Comparison of ENCODE assay signal across 17 cellular contexts in the genomic region with DNA sequence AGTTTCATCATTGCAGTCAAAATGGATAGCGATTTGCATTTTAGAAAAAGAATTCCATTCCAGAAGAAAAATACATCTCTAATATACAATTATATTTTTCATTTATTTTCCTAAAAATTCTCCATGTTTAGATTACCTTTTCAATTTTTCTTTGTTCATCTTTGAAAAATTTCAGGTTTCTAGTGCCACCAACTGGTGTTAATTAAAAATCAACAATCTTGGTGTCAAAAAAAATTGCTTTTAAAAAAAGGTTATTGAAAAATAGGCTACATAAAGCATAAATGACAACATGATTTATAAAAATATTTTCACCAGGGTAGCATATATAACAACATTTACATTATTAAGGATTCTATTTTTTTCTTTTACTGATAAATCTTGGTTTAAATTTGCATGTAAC. TPM values are rescaled to one million over a fixed set of nuclear protein-coding genes. Genes with fewer than 3 reads are reported as not detected.
A peak's percentile ranks its signal among the peaks of the same experiment; 100 is the strongest.
DNase-seq lines count a peak whose midpoint lies in the region; ATAC-seq and TF ChIP-seq lines count a peak whose summit lies in the region.
"Had no signal": no experiment of that assay in that cellular context is flagged by ENCODE, and none has a peak within 500 bp of the region (broad histone marks: within the 10 kb centered on the region; RNA-seq: fewer than 3 reads in every experiment).

No MANE protein-coding gene starts in this region.

- H2AFZ ChIP-seq in MM.1S (ENCODE audit: low read length): no peak overlapping the region
- H2AFZ ChIP-seq in SK-N-SH (ENCODE audit: low read depth): no peak overlapping the region

- H3K27ac Mint-ChIP-seq in chondrocyte (ENCODE audit: unreplicated experiment): no peak overlapping the region
- H3K27ac Mint-ChIP-seq in neural crest cell (ENCODE audit: unreplicated experiment): no peak overlapping the region

- no peak for DNase-seq in MM.1S
- no peak for DNase-seq in chondrocyte (ENCODE audit: low spot score)
- no peak for DNase-seq in neural crest cell (ENCODE audit: low read depth, low spot score)
- DNase-seq in SK-N-SH: no peak
- DNase-seq in Right ventricle myocardium inferior (ENCODE audit: missing footprints): no peak
- no peak for DNase-seq in NCI-H2171 (lab: John Stamatoyannopoulos, UW)
- no peak for DNase-seq in UCSD-AML1 (lab: John Stamatoyannopoulos, UW; ENCODE audit: unreplicated experiment)
- DNase-seq: Calu3, DMS79 treated with DMSO at 0.1 percent for 48 hours, HCEC 1CT, Karpas-422, MV-4-11, NCI-H1417 treated with DMSO at 0.1 percent for 48 hours, NCI-H2029, NCI-H510A treated with DMSO at 0.1 percent for 48 hours had no signal

- CTCF ChIA-PET in SK-N-SH (lab: Yijun Ruan, JAX): no interaction called here

- H4K20me1 ChIP-seq in MM.1S (ENCODE audit: insufficient read depth, low read length): no peaks in the 10 kb centered on the region
- H4K20me1 ChIP-seq in SK-N-SH (ENCODE audit: insufficient read depth): no peaks in the 10 kb centered on the region

- peaks cover 8% of the 10 kb centered on the region for H3K4me1 Mint-ChIP-seq in chondrocyte (ENCODE audit: low read depth)
- no peaks in the 10 kb centered on the region for H3K4me1 Mint-ChIP-seq in neural crest cell

- POLR2A ChIA-PET in SK-N-SH (lab: Yijun Ruan, JAX): no interaction called here

- H3K4me3 ChIP-seq in MM.1S (ENCODE audit: low read length): no peak overlapping the region
- H3K4me3 ChIP-seq in SK-N-SH (ENCODE audit: low read depth in 2 of 2, low read length in 1 of 2): no peak overlapping the region

- H3K9me3 ChIP-seq in MM.1S (replicated peaks; ENCODE audit: insufficient read depth, low read length): no peaks in the 10 kb centered on the region
- H3K9me3 ChIP-seq in SK-N-SH: no peaks in the 10 kb centered on the region

- peak; percentile 31 for TF ChIP-seq CTCF in C4-2B (conservative IDR thresholded peaks at IDR 0.05)
- TF ChIP-seq CTCF in MM.1S (IDR thresholded peaks at IDR 0.05; ENCODE audit: low read length): peak; percentile 9; the same call in 1 of the 2 replicates
- peak; percentile 60 for TF ChIP-seq CTCF in chondrocyte (IDR thresholded peaks at IDR 0.05)
- TF ChIP-seq CTCF in neural crest cell (conservative IDR thresholded peaks at IDR 0.05): peak; percentile 30
- no peak; the same call in 1 of the 2 replicates for TF ChIP-seq CTCF in SK-N-SH (IDR thresholded peaks at IDR 0.05)

- peaks cover 17% of the 10 kb centered on the region for H3K36me3 Mint-ChIP-seq in chondrocyte (ENCODE audit: low read depth)
- H3K36me3 Mint-ChIP-seq in neural crest cell (ENCODE audit: low read depth): peaks cover 4% of the 10 kb centered on the region

- TF ChIP-seq EP300 in SK-N-SH (IDR thresholded peaks at IDR 0.05; ENCODE audit: borderline replicate concordance in 1 of 2, low read depth in 1 of 2, low read length in 1 of 2): no peak

- intact Hi-C loops in Right ventricle myocardium inferior (cut with DNase I): no loop called here

- H3K27me3 Mint-ChIP-seq in chondrocyte (ENCODE audit: low read depth) (no peaks in the 10 kb centered on the region), neural crest cell (ENCODE audit: low read depth) (peaks cover 2% of the 10 kb centered on the region)

- no peaks in the 10 kb centered on the region for H3K79me2 ChIP-seq in MM.1S (ENCODE audit: low read length)
- no peaks in the 10 kb centered on the region for H3K79me2 ChIP-seq in SK-N-SH (ENCODE audit: insufficient read depth)

- H3K36me3 ChIP-seq in MM.1S (replicated peaks; ENCODE audit: insufficient read depth, low read length) (0 out of 2 replicates have a peak, but pooled peaks cover 6% of the 10 kb centered on the region), SK-N-SH (replicated peaks in 1 of 2; ENCODE audit: control insufficient read depth in 1 of 2, insufficient read depth in 2 of 2, low read length in 1 of 2) (peaks cover 15 to 18% of the 10 kb centered on the region in 2 experiments)

- H3K27me3 ChIP-seq in MM.1S (replicated peaks; ENCODE audit: insufficient read depth, low read length) (no peaks in the 10 kb centered on the region), SK-N-SH (ENCODE audit: insufficient read depth) (no peaks in the 10 kb centered on the region)

- H3K9ac ChIP-seq in MM.1S (ENCODE audit: low read length) (no peak overlapping the region), SK-N-SH (no peak overlapping the region)

- H3K4me3 Mint-ChIP-seq in chondrocyte (ENCODE audit: unreplicated experiment) (no peak overlapping the region), neural crest cell (no peak overlapping the region)

- H3K4me2 ChIP-seq in MM.1S (ENCODE audit: low read depth, low read length): no peak overlapping the region
- no peak overlapping the region for H3K4me2 ChIP-seq in SK-N-SH

- ATAC-seq in Right ventricle myocardium inferior: no peak

- no peak for TF ChIP-seq RAD21 in SK-N-SH (IDR thresholded peaks at IDR 0.05; ENCODE audit: low read length)

- H3K27ac ChIP-seq in C4-2B (no peak overlapping the region), MM.1S (ENCODE audit: low read length) (no peak overlapping the region), SK-N-SH (ENCODE audit: low read depth in 2 of 2, low read length in 1 of 2) (no peak overlapping the region)

- no peaks in the 10 kb centered on the region for H3F3A ChIP-seq in MM.1S (ENCODE audit: insufficient read depth, low read length)
- no peaks in the 10 kb centered on the region for H3F3A ChIP-seq in SK-N-SH (replicated peaks; ENCODE audit: insufficient read depth)

- H3K9me3 Mint-ChIP-seq in chondrocyte (ENCODE audit: low read depth): no peaks in the 10 kb centered on the region
- H3K9me3 Mint-ChIP-seq in neural crest cell: no peaks in the 10 kb centered on the region

- H3K4me1 ChIP-seq in MM.1S (ENCODE audit: low read length) (no peaks in the 10 kb centered on the region), SK-N-SH (ENCODE audit: control insufficient read depth in 1 of 2, insufficient read depth in 2 of 2, low read depth in 1 of 2, low read length in 1 of 2) (peaks cover 0 to 6% of the 10 kb centered on the region in 2 experiments; a peak in 2 of 4 replicates)

- H3K9me2 ChIP-seq in MM.1S (replicated peaks; ENCODE audit: insufficient read depth, low read length) (no peaks in the 10 kb centered on the region), SK-N-SH (no peaks in the 10 kb centered on the region)

- 97% methylated on average over 1 of the region's 1 CpG for WGBS in SK-N-SH (ENCODE audit: low lambda C conversion rate)

TF ChIP-seq in SK-N-SH, 30 proteins besides CTCF, POLR2A, EP300 and RAD21:
- TF ChIP-seq FOSL2 (IDR thresholded peaks at IDR 0.05; ENCODE audit: borderline replicate concordance, low read depth) (no peak), NRF1 (IDR thresholded peaks at IDR 0.05; ENCODE audit: low read depth, low read length) (no peak)

RNA-seq across cellular contexts. Expression of a gene that starts 53.0 kb away (rescaled TPM):
- total RNA-seq in chondrocyte (19.2 to 26.8 TPM (median 20.4 TPM) in 3 replicates), neural crest cell (6.2 and 7.1 TPM in 2 replicates), Right ventricle myocardium inferior (17.4 TPM)
- polyA plus RNA-seq in SK-N-SH (2012; rRNA removed): 1.3 and 1.6 TPM in 2 replicates
- 1.3 and 1.7 TPM in 2 replicates for polyA plus RNA-seq in SK-N-SH (2012; cell fraction: cytosol; rRNA removed)
- 1.9 and 2.7 TPM in 2 replicates for polyA plus RNA-seq in SK-N-SH (2012; cell fraction: nucleus; rRNA removed)

RNA-seq across cellular contexts. Expression of a gene that starts 58.1 kb away (rescaled TPM):
- total RNA-seq in chondrocyte: not detected in 3 replicates
- not detected in 2 replicates for total RNA-seq in neural crest cell
- not detected in 2 replicates for polyA plus RNA-seq in SK-N-SH (2012; rRNA removed)
- not detected in 2 replicates for polyA plus RNA-seq in SK-N-SH (2012; cell fraction: cytosol; rRNA removed)
- polyA plus RNA-seq in SK-N-SH (2012; cell fraction: nucleus; rRNA removed): not detected in 2 replicates
- total RNA-seq in Right ventricle myocardium inferior: 4.0 TPM
- total RNA-seq: A673, Calu3 had no signal
